ENCODE assay signal across 1 cellular context in genomic region chr6:139398658-139399057, GRCh38.
TF ChIP-seq lines count a peak whose summit lies in the region.

No MANE protein-coding gene starts in this region.

TF ChIP-seq in IMR-90, 13 proteins besides CTCF, POLR2A, EP300 and RAD21:
- TF ChIP-seq BHLHE40 (IDR thresholded peaks at IDR 0.05; ENCODE audit: low read depth, low read length) (no peak), MXI1 (IDR thresholded peaks at IDR 0.05; ENCODE audit: borderline replicate concordance, low read depth, low read length) (no peak), SMC3 (IDR thresholded peaks at IDR 0.05; ENCODE audit: low read depth, low read length) (no peak), RCOR1 (IDR thresholded peaks at IDR 0.05; ENCODE audit: insufficient replicate concordance, low read length) (no peak), USF2 (IDR thresholded peaks at IDR 0.05; ENCODE audit: low read depth, low read length) (no peak), MAZ (IDR thresholded peaks at IDR 0.05; ENCODE audit: borderline replicate concordance, low read depth, low read length) (no peak), ELK1 (IDR thresholded peaks at IDR 0.05; ENCODE audit: borderline replicate concordance, low read depth, low read length) (no peak), RFX5 (IDR thresholded peaks at IDR 0.05; ENCODE audit: low read depth, low read length) (no peak)
